29 cellular contexts compared by ENCODE assay signal in the genomic region with DNA sequence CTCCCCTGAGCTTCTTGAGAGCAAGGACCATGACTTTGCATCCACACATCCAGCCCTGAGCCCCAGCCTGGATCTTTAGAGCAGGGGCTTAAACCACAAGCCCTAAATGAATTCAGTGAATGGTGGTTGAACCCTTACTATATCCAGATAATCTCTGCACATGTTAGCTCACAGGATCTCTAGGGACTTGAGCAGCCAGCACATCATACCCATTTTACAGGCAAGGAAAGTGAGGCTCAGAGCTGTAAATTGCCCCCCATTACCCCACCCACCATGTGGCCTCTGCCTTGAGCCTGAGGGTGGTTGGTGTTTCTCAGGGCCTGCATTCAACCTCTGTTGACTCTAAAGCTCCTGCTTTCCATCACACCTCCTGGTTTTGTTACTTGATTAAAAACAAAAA.
"Had no signal": no experiment of that assay in that cellular context is flagged by ENCODE, and none has a peak within 500 bp of the region (broad histone marks: within the 10 kb centered on the region; RNA-seq: fewer than 3 reads in every experiment).

No MANE protein-coding gene starts in this region.

- H3K4me1 Mint-ChIP-seq: nephron progenitor cell; neural crest cell; stimulated activated naive B cell treated with anti-CD40 and anti-IgM and Interleukin-4, amounts not matched to agents 10 μg/mL and 1 μg/mL and 100 μg/mL, for 72 hours had no signal

- H3K27me3 Mint-ChIP-seq: naive thymus-derived CD8-positive, alpha-beta T cell; natural killer cell treated with Interleukin-12 subunit alpha and Interleukin-12 subunit beta and Interleukin-15 and Interleukin-18, amount 100 ng/mL, for 72 hours; stimulated activated naive B cell treated with anti-CD40 and anti-IgM and Interleukin-4, amounts not matched to agents 10 μg/mL and 1 μg/mL and 100 μg/mL, for 72 hours; stimulated activated naive CD8-positive, alpha-beta T cell treated with anti-CD3 and anti-CD28 coated beads, Interleukin-15, Interleukin-2, amounts not matched to agents 100 ng/mL and 50 ng/mL, for 24 hours had no signal

- FAIRE-seq: pancreas, urothelium cell line had no signal

- DNase-seq: naive thymus-derived CD8-positive, alpha-beta T cell; nephron progenitor cell; nucleus accumbens; pancreas; right cardiac atrium; spleen; stimulated activated CD4-positive, alpha-beta T cell treated with anti-CD3 and anti-CD28 coated beads, Interleukin-12 subunit alpha, Interleukin-12 subunit beta, amount 100 ng/mL, for 4 hours; stimulated activated CD4-positive, alpha-beta T cell treated with anti-CD3 and anti-CD28 coated beads, Interleukin-1b, Interleukin-23, amount 100 ng/mL, for 48 hours; stimulated activated CD4-positive, alpha-beta T cell treated with anti-CD3 and anti-CD28 coated beads, Interleukin-4, amount 100 ng/mL, for 1 hour; stimulated activated CD4-positive, alpha-beta T cell treated with anti-CD3 and anti-CD28 coated beads, Interleukin-4, amount 100 ng/mL, for 4 hours; stimulated activated CD8-positive, alpha-beta memory T cell treated with anti-CD3 and anti-CD28 coated beads, Interleukin-4, amount 100 ng/mL, for 48 hours; stimulated activated naive B cell treated with anti-CD40 and anti-IgM and Interleukin-4, amounts not matched to agents 10 μg/mL and 1 μg/mL and 100 μg/mL, for 72 hours; stimulated activated naive CD4-positive, alpha-beta T cell treated with Interleukin-2 at 50 U/mL for 16 hours; stomach; thyroid gland; trophoblast cell; upper lobe of left lung had no signal

- H3K36me3 ChIP-seq: neutrophil, pancreas, prostate gland, thyroid gland, upper lobe of left lung, vagina had no signal

- H3K9me3 Mint-ChIP-seq: natural killer cell treated with Interleukin-12 subunit alpha and Interleukin-12 subunit beta and Interleukin-15 and Interleukin-18, amount 100 ng/mL, for 72 hours; neural crest cell; stimulated activated naive B cell treated with anti-CD40 and anti-IgM and Interleukin-4, amounts not matched to agents 10 μg/mL and 1 μg/mL and 100 μg/mL, for 72 hours; stimulated activated naive CD8-positive, alpha-beta T cell treated with anti-CD3 and anti-CD28 coated beads, Interleukin-15, Interleukin-2, amounts not matched to agents 100 ng/mL and 50 ng/mL, for 24 hours had no signal

- H3K27ac Mint-ChIP-seq: naive thymus-derived CD8-positive, alpha-beta T cell; nephron progenitor cell; stimulated activated naive B cell treated with anti-CD40 and anti-IgM and Interleukin-4, amounts not matched to agents 10 μg/mL and 1 μg/mL and 100 μg/mL, for 72 hours; stimulated activated naive CD8-positive, alpha-beta T cell treated with anti-CD3 and anti-CD28 coated beads, Interleukin-15, Interleukin-2, amounts not matched to agents 100 ng/mL and 50 ng/mL, for 24 hours had no signal

- H3K27me3 ChIP-seq: neutrophil, pancreas, spleen, stomach, thyroid gland, tibial nerve, upper lobe of left lung, vagina had no signal

- H3K4me3 ChIP-seq: pancreas, prostate gland, skin epidermis, smooth muscle cell, spleen, stomach, thoracic aorta, thyroid gland, tibial nerve, upper lobe of left lung, vagina had no signal

- H3K4me1 ChIP-seq: pancreas, prostate gland, spleen, stomach, thyroid gland, tibial nerve, upper lobe of left lung, vagina had no signal

- H3K27ac ChIP-seq: neutrophil, pancreas, prostate gland, skin epidermis, spleen, stomach, thoracic aorta, thyroid gland, tibial nerve, upper lobe of left lung, vagina had no signal

- ATAC-seq: naive thymus-derived CD8-positive, alpha-beta T cell; natural killer cell treated with Interleukin-12 subunit alpha and Interleukin-12 subunit beta and Interleukin-15 and Interleukin-18, amount 100 ng/mL, for 72 hours; pancreas; right cardiac atrium; sciatic nerve had no signal

- H3K4me3 Mint-ChIP-seq: naive thymus-derived CD8-positive, alpha-beta T cell; natural killer cell treated with Interleukin-12 subunit alpha and Interleukin-12 subunit beta and Interleukin-15 and Interleukin-18, amount 100 ng/mL, for 72 hours; nephron progenitor cell; neural crest cell; stimulated activated naive B cell treated with anti-CD40 and anti-IgM and Interleukin-4, amounts not matched to agents 10 μg/mL and 1 μg/mL and 100 μg/mL, for 72 hours; stimulated activated naive CD8-positive, alpha-beta T cell treated with anti-CD3 and anti-CD28 coated beads, Interleukin-15, Interleukin-2, amounts not matched to agents 100 ng/mL and 50 ng/mL, for 24 hours had no signal

- H3K4me2 ChIP-seq: smooth muscle cell had no signal

- H3K9me3 ChIP-seq: neutrophil, pancreas, prostate gland, spleen, stomach, thoracic aorta, thyroid gland, tibial nerve, upper lobe of left lung, vagina had no signal
